In the genomic region with DNA sequence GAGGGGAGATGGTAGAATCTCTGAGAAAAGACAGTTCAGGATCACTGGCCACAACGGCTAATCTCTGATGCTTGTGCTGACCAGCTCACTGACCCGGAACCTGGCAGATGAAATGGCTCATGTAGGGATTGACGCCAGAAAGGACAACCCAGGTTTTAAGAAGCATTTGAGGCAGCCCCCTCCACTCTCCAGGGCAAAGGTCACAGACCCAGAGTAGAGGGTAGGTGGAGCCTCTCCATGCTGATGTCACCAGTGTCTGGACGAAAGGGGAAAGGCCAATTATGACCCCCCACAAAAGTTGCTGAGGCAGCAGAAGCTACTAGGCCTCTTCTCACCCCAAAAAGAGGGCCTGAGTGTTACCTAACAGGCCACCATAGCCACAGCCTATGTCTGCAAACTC, we compare ENCODE assay signal across 2 cellular contexts.
TF ChIP-seq lines count a peak whose summit lies in the region.

No MANE protein-coding gene starts in this region.

TF ChIP-seq in SK-N-SH, 30 proteins besides CTCF, POLR2A, EP300 and RAD21:
- TF ChIP-seq EZH2phosphoT487 (IDR thresholded peaks at IDR 0.05; ENCODE audit: borderline replicate concordance, low read depth) (no peak), JUND (IDR thresholded peaks at IDR 0.05) (no peak), YY1 (IDR thresholded peaks at IDR 0.05; ENCODE audit: low read depth) (no peak), ELF1 (IDR thresholded peaks at IDR 0.05) (no peak), NRF1 (IDR thresholded peaks at IDR 0.05; ENCODE audit: low read depth, low read length) (no peak), SIN3A (IDR thresholded peaks at IDR 0.05; ENCODE audit: borderline replicate concordance, low read depth, low read length) (no peak), TEAD4 (IDR thresholded peaks at IDR 0.05; ENCODE audit: borderline replicate concordance, insufficient read depth) (no peak), RXRA (IDR thresholded peaks at IDR 0.05; ENCODE audit: borderline replicate concordance, low read depth) (no peak), SMC3 (IDR thresholded peaks at IDR 0.05; ENCODE audit: low read depth, low read length) (no peak), FOXJ3 (CRISPR knock-in tag; IDR thresholded peaks at IDR 0.05) (no peak), GATA2 (CRISPR knock-in tag; IDR thresholded peaks at IDR 0.05) (no peak), TCF12 (IDR thresholded peaks at IDR 0.05) (no peak)
- TF ChIP-seq, protein P1, sequence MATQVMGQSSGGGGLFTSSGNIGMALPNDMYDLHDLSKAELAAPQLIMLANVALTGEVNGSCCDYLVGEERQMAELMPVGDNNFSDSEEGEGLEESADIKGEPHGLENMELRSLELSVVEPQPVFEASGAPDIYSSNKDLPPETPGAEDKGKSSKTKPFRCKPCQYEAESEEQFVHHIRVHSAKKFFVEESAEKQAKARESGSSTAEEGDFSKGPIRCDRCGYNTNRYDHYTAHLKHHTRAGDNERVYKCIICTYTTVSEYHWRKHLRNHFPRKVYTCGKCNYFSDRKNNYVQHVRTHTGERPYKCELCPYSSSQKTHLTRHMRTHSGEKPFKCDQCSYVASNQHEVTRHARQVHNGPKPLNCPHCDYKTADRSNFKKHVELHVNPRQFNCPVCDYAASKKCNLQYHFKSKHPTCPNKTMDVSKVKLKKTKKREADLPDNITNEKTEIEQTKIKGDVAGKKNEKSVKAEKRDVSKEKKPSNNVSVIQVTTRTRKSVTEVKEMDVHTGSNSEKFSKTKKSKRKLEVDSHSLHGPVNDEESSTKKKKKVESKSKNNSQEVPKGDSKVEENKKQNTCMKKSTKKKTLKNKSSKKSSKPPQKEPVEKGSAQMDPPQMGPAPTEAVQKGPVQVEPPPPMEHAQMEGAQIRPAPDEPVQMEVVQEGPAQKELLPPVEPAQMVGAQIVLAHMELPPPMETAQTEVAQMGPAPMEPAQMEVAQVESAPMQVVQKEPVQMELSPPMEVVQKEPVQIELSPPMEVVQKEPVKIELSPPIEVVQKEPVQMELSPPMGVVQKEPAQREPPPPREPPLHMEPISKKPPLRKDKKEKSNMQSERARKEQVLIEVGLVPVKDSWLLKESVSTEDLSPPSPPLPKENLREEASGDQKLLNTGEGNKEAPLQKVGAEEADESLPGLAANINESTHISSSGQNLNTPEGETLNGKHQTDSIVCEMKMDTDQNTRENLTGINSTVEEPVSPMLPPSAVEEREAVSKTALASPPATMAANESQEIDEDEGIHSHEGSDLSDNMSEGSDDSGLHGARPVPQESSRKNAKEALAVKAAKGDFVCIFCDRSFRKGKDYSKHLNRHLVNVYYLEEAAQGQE (IDR thresholded peaks at IDR 0.05; ENCODE audit: low read depth, low read length) = no peak
- TF ChIP-seq, protein P2, sequence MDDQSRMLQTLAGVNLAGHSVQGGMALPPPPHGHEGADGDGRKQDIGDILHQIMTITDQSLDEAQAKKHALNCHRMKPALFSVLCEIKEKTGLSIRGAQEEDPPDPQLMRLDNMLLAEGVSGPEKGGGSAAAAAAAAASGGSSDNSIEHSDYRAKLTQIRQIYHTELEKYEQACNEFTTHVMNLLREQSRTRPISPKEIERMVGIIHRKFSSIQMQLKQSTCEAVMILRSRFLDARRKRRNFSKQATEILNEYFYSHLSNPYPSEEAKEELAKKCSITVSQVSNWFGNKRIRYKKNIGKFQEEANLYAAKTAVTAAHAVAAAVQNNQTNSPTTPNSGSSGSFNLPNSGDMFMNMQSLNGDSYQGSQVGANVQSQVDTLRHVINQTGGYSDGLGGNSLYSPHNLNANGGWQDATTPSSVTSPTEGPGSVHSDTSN (IDR thresholded peaks at IDR 0.05) = no peak

TF ChIP-seq in SK-N-SH treated with all-trans-retinoic acid at 6 μM for 48 hours, 23 proteins besides CTCF, POLR2A, EP300 and RAD21:
- TF ChIP-seq ZC3H10 (CRISPR knock-in tag; IDR thresholded peaks at IDR 0.05) (no peak), GLIS3 (CRISPR knock-in tag; IDR thresholded peaks at IDR 0.05) (no peak), CSDC2 (CRISPR knock-in tag; IDR thresholded peaks at IDR 0.05) (no peak), ESRRG (CRISPR knock-in tag; IDR thresholded peaks at IDR 0.05) (no peak), OSR1 (CRISPR knock-in tag; IDR thresholded peaks at IDR 0.05) (no peak), ZFP30 (CRISPR knock-in tag; IDR thresholded peaks at IDR 0.05) (no peak), ZNF70 (CRISPR knock-in tag; IDR thresholded peaks at IDR 0.05) (no peak), ZFP3 (CRISPR knock-in tag; IDR thresholded peaks at IDR 0.05) (no peak), ISL1 (CRISPR knock-in tag; IDR thresholded peaks at IDR 0.05) (no peak), ZNF565 (CRISPR knock-in tag; conservative IDR thresholded peaks at IDR 0.05; ENCODE audit: low read depth) (no peak), SNAI2 (CRISPR knock-in tag; IDR thresholded peaks at IDR 0.05) (no peak), ARNTL (CRISPR knock-in tag; IDR thresholded peaks at IDR 0.05; ENCODE audit: borderline replicate concordance, low read depth) (no peak)
- TF ChIP-seq, protein P3, sequence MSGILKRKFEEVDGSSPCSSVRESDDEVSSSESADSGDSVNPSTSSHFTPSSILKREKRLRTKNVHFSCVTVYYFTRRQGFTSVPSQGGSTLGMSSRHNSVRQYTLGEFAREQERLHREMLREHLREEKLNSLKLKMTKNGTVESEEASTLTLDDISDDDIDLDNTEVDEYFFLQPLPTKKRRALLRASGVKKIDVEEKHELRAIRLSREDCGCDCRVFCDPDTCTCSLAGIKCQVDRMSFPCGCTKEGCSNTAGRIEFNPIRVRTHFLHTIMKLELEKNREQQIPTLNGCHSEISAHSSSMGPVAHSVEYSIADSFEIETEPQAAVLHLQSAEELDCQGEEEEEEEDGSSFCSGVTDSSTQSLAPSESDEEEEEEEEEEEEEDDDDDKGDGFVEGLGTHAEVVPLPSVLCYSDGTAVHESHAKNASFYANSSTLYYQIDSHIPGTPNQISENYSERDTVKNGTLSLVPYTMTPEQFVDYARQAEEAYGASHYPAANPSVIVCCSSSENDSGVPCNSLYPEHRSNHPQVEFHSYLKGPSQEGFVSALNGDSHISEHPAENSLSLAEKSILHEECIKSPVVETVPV (CRISPR knock-in tag; IDR thresholded peaks at IDR 0.05) = no peak
- TF ChIP-seq, protein P4, sequence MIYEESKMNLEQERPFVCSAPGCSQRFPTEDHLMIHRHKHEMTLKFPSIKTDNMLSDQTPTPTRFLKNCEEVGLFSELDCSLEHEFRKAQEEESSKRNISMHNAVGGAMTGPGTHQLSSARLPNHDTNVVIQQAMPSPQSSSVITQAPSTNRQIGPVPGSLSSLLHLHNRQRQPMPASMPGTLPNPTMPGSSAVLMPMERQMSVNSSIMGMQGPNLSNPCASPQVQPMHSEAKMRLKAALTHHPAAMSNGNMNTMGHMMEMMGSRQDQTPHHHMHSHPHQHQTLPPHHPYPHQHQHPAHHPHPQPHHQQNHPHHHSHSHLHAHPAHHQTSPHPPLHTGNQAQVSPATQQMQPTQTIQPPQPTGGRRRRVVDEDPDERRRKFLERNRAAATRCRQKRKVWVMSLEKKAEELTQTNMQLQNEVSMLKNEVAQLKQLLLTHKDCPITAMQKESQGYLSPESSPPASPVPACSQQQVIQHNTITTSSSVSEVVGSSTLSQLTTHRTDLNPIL (CRISPR knock-in tag; IDR thresholded peaks at IDR 0.05; ENCODE audit: low read depth) = no peak
- TF ChIP-seq, protein P5, sequence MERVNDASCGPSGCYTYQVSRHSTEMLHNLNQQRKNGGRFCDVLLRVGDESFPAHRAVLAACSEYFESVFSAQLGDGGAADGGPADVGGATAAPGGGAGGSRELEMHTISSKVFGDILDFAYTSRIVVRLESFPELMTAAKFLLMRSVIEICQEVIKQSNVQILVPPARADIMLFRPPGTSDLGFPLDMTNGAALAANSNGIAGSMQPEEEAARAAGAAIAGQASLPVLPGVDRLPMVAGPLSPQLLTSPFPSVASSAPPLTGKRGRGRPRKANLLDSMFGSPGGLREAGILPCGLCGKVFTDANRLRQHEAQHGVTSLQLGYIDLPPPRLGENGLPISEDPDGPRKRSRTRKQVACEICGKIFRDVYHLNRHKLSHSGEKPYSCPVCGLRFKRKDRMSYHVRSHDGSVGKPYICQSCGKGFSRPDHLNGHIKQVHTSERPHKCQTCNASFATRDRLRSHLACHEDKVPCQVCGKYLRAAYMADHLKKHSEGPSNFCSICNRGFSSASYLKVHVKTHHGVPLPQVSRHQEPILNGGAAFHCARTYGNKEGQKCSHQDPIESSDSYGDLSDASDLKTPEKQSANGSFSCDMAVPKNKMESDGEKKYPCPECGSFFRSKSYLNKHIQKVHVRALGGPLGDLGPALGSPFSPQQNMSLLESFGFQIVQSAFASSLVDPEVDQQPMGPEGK (CRISPR knock-in tag; IDR thresholded peaks at IDR 0.05; ENCODE audit: borderline replicate concordance) = no peak
- TF ChIP-seq, protein P6, sequence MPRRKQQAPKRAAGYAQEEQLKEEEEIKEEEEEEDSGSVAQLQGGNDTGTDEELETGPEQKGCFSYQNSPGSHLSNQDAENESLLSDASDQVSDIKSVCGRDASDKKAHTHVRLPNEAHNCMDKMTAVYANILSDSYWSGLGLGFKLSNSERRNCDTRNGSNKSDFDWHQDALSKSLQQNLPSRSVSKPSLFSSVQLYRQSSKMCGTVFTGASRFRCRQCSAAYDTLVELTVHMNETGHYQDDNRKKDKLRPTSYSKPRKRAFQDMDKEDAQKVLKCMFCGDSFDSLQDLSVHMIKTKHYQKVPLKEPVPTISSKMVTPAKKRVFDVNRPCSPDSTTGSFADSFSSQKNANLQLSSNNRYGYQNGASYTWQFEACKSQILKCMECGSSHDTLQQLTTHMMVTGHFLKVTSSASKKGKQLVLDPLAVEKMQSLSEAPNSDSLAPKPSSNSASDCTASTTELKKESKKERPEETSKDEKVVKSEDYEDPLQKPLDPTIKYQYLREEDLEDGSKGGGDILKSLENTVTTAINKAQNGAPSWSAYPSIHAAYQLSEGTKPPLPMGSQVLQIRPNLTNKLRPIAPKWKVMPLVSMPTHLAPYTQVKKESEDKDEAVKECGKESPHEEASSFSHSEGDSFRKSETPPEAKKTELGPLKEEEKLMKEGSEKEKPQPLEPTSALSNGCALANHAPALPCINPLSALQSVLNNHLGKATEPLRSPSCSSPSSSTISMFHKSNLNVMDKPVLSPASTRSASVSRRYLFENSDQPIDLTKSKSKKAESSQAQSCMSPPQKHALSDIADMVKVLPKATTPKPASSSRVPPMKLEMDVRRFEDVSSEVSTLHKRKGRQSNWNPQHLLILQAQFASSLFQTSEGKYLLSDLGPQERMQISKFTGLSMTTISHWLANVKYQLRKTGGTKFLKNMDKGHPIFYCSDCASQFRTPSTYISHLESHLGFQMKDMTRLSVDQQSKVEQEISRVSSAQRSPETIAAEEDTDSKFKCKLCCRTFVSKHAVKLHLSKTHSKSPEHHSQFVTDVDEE (CRISPR knock-in tag; IDR thresholded peaks at IDR 0.05) = no peak
